Comparison of ENCODE assay signal across 18 cellular contexts in the genomic region with DNA sequence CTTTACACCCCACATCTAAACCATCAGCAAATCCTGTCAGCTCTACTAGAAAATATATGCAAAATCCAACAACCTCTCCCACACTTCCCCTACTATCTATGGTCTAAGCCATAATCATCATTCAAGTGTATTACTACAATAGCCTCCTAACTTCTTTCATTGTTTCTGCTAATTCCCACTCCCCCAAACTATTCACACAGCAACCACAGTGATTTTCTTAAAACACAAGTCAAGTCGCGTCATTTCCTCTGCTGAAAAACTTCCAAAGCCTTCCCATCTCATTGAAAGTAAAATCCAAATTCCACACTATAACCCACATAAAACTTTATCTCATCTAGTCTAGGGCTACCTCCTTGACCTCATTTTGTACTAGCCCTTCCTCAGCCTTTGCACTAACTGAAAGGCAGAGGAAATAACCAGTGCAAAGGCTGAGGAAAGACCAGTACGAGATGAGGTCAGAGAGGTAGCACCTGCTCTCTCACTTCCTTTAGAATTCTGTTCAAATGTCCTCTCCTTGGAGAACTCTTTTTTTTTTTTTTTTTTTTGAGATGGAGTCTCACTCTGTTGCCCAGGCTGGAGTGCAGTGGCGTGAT.
DNase-seq lines count a peak whose midpoint lies in the region; TF ChIP-seq lines count a peak whose summit lies in the region.
"Had no signal": no experiment of that assay in that cellular context is flagged by ENCODE, and none has a peak within 500 bp of the region (broad histone marks: within the 10 kb centered on the region; RNA-seq: fewer than 3 reads in every experiment).

No MANE protein-coding gene starts in this region.

- H3K4me1 ChIP-seq in vagina, result no peaks in the 10 kb centered on the region
- H3K4me1 ChIP-seq: BLaER1 had no signal

- peaks cover 48 to 83% of the 10 kb centered on the region in 2 donors for H3K4me1 Mint-ChIP-seq in immature natural killer cell
- H3K4me1 Mint-ChIP-seq: CD4-positive, CD25-positive, alpha-beta regulatory T cell had no signal

- H3K27me3 Mint-ChIP-seq in immature natural killer cell (ENCODE audit: low read depth in 3 of 3), result peaks cover 0 to 1% (median 0%) of the 10 kb centered on the region in 3 donors
- H3K27me3 Mint-ChIP-seq: CD4-positive, CD25-positive, alpha-beta regulatory T cell had no signal

- TF ChIP-seq POLR2A in vagina (IDR thresholded peaks at IDR 0.05), result no peak

- H3K36me3 ChIP-seq in vagina, result no peaks in the 10 kb centered on the region
- H3K36me3 ChIP-seq: BLaER1, HAP-1 had no signal

- TF ChIP-seq CTCF in vagina (IDR thresholded peaks at IDR 0.05), result no peak

- intact Hi-C loops in vagina (cut with DNase I), result no loop called here

- no peaks in the 10 kb centered on the region for H3K27me3 ChIP-seq in vagina
- H3K27me3 ChIP-seq: BLaER1 had no signal

- H3K4me3 ChIP-seq in vagina, result no peak overlapping the region
- H3K4me3 ChIP-seq: BLaER1, HAP-1 had no signal

- peak; percentile 11 for DNase-seq in SIG-M5 treated with dmso at 0.1 percent for 504 hours (lab: John Stamatoyannopoulos, UW; ENCODE audit: unreplicated experiment)
- no peak for DNase-seq in SIG-M5 (lab: John Stamatoyannopoulos, UW)
- DNase-seq in ecto neural progenitor cell (ENCODE audit: low spot score), result peak; percentile 3
- peak; percentile 12 to 17 (median 13) for DNase-seq in immature natural killer cell
- no peak for DNase-seq in SHP77 treated with DMSO at 0.1 percent for 48 hours (lab: John Stamatoyannopoulos, UW)
- DNase-seq in vagina (ENCODE audit: extremely low spot score in 2 of 2), result no peak
- no peak for DNase-seq in stimulated activated CD4-positive, alpha-beta T cell treated with anti-CD3 and anti-CD28 coated beads, Interleukin-2, amount 100 ng/mL, for 24 hours
- no peak for DNase-seq in C1 segment of cervical spinal cord (lab: John Stamatoyannopoulos, UW)
- DNase-seq: 8988T; AML-193; CD4-positive, CD25-positive, alpha-beta regulatory T cell; DMS 273 treated with DMSO at 0.1 percent for 48 hours; DMS79 treated with DMSO at 0.1 percent for 48 hours; EL; GDM1 had no signal

- no peaks in the 10 kb centered on the region for H3K9me3 Mint-ChIP-seq in immature natural killer cell

- no peaks in the 10 kb centered on the region for H3K9me3 ChIP-seq in vagina
- H3K9me3 ChIP-seq: BLaER1, HAP-1 had no signal

- H3K27ac ChIP-seq in vagina, result no peak overlapping the region
- H3K27ac ChIP-seq: BLaER1, HL-60 had no signal

- H3K27ac Mint-ChIP-seq in immature natural killer cell, result peak overlapping the region; percentile 3 to 81 (median 63)

- peaks cover 3 to 9% (median 3%) of the 10 kb centered on the region in 3 donors for H3K36me3 Mint-ChIP-seq in immature natural killer cell
- H3K36me3 Mint-ChIP-seq: CD4-positive, CD25-positive, alpha-beta regulatory T cell had no signal

- peak overlapping the region; percentile 34 to 65 (median 52) for H3K4me3 Mint-ChIP-seq in immature natural killer cell
- H3K4me3 Mint-ChIP-seq: CD4-positive, CD25-positive, alpha-beta regulatory T cell had no signal

Comparison
In these comparisons a context has a peak if more than half of its experiments do, and no peak if none do; other contexts are left out.
1. DNase-seq: peak in SIG-M5 treated with dmso at 0.1 percent for 504 hours (single experiment), ecto neural progenitor cell (single experiment) and immature natural killer cell (3 of 3); none in SIG-M5 (single experiment), SHP77 treated with DMSO at 0.1 percent for 48 hours (single experiment), vagina (0 of 2), stimulated activated CD4-positive, alpha-beta T cell treated with anti-CD3 and anti-CD28 coated beads, Interleukin-2, amount 100 ng/mL, for 24 hours (0 of 2) and C1 segment of cervical spinal cord (0 of 14).